Comparison of ENCODE assay signal across 14 cellular contexts in genomic region chr17:76445697-76446448, GRCh38. TPM values are rescaled to one million over a fixed set of nuclear protein-coding genes. Genes with fewer than 3 reads are reported as not detected.
DNase-seq lines count a peak whose midpoint lies in the region; ATAC-seq and TF ChIP-seq lines count a peak whose summit lies in the region.
"Had no signal": no experiment of that assay in that cellular context is flagged by ENCODE, and none has a peak within 500 bp of the region (broad histone marks: within the 10 kb centered on the region; RNA-seq: fewer than 3 reads in every experiment).

No MANE protein-coding gene starts in this region.

- H3K9me3 ChIP-seq in SK-N-SH (no peaks in the 10 kb centered on the region), cardiac muscle cell (ENCODE audit: low read depth) (no peaks in the 10 kb centered on the region), gastrocnemius medialis (no peaks in the 10 kb centered on the region)

- peaks cover 96% of the 10 kb centered on the region for H3K79me2 ChIP-seq in SK-N-SH (ENCODE audit: insufficient read depth)

- H3F3A ChIP-seq in SK-N-SH (replicated peaks; ENCODE audit: insufficient read depth), result peaks cover 25% of the 10 kb centered on the region

- H3K27me3 ChIP-seq in SK-N-SH (ENCODE audit: insufficient read depth) (no peaks in the 10 kb centered on the region), cardiac muscle cell (no peaks in the 10 kb centered on the region), gastrocnemius medialis (no peaks in the 10 kb centered on the region)

- peaks cover 68% of the 10 kb centered on the region for H3K4me1 Mint-ChIP-seq in activated CD4-positive, alpha-beta T cell treated with anti-CD3 and anti-CD28 coated beads, Interleukin-2, amount 10 ng/mL, durations not matched to agents 24 days and 14 days

- no peak for TF ChIP-seq POLR2A in gastrocnemius medialis (IDR thresholded peaks at IDR 0.05)

- H3K4me1 ChIP-seq in SK-N-SH (ENCODE audit: control insufficient read depth in 1 of 2, insufficient read depth in 2 of 2, low read depth in 1 of 2, low read length in 1 of 2) (peaks cover 35 to 45% of the 10 kb centered on the region in 2 experiments), cardiac muscle cell (ENCODE audit: low read depth) (peaks cover 60% of the 10 kb centered on the region), gastrocnemius medialis (peaks cover 42 to 43% of the 10 kb centered on the region in 2 donors)

- H2AFZ ChIP-seq in SK-N-SH (ENCODE audit: low read depth), result no peak overlapping the region

- H4K20me1 ChIP-seq in SK-N-SH (ENCODE audit: insufficient read depth), result peaks cover 89% of the 10 kb centered on the region

- no peak for TF ChIP-seq CTCF in SK-N-SH (IDR thresholded peaks at IDR 0.05)
- no peak for TF ChIP-seq CTCF in cardiac muscle cell (IDR thresholded peaks at IDR 0.05; ENCODE audit: low read depth, low read length)
- TF ChIP-seq CTCF in gastrocnemius medialis (IDR thresholded peaks at IDR 0.05 in 4 of 5, conservative IDR thresholded peaks at IDR 0.05 in 1 of 5), result no peak

- intact Hi-C loops in activated CD4-positive, alpha-beta T cell treated with anti-CD3 and anti-CD28 coated beads, Interleukin-2, amount 10 ng/mL, durations not matched to agents 24 days and 14 days (cut with micrococcal nuclease), result no loop called here
- intact Hi-C loops in gastrocnemius medialis (cut with DNase I; ENCODE audit: low total_unique reads), result no loop called here

- H3K27ac ChIP-seq in SK-N-SH (ENCODE audit: low read depth in 2 of 2, low read length in 1 of 2) (peak overlapping the region; percentile 4 to 64; a peak in 3 of 4 replicates), cardiac muscle cell (peak overlapping the region; percentile 82), gastrocnemius medialis (peak overlapping the region; percentile 61 to 72 (median 70))

- in situ Hi-C loops in gastrocnemius medialis (cut with MboI; ENCODE audit: low sequenced_read_pairs in 4 of 4), result no loop called here

- WGBS in SK-N-SH (ENCODE audit: low lambda C conversion rate), result 80% methylated on average over 10 of the region's 10 CpGs

- CTCF ChIA-PET in SK-N-SH (lab: Yijun Ruan, JAX), result interaction anchor here (0.7 to 9.5 kb wide), 13 partner anchors 8 to 188 kb away, joined by 3 to 60 read pairs (median 4); no protein-coding TSS in a partner anchor

- peaks cover 7% of the 10 kb centered on the region for H3K36me3 Mint-ChIP-seq in activated CD4-positive, alpha-beta T cell treated with anti-CD3 and anti-CD28 coated beads, Interleukin-2, amount 10 ng/mL, durations not matched to agents 24 days and 14 days (ENCODE audit: low read depth)

- no peaks in the 10 kb centered on the region for H3K27me3 Mint-ChIP-seq in activated CD4-positive, alpha-beta T cell treated with anti-CD3 and anti-CD28 coated beads, Interleukin-2, amount 10 ng/mL, durations not matched to agents 24 days and 14 days

- H3K4me2 ChIP-seq in SK-N-SH, result peak overlapping the region; percentile 69

- POLR2A ChIA-PET in SK-N-SH (lab: Yijun Ruan, JAX), result no interaction called here

- H3K36me3 ChIP-seq in SK-N-SH (replicated peaks in 1 of 2; ENCODE audit: control insufficient read depth in 1 of 2, insufficient read depth in 2 of 2, low read length in 1 of 2), result no peaks in the 10 kb centered on the region
- no peaks in the 10 kb centered on the region for H3K36me3 ChIP-seq in cardiac muscle cell
- H3K36me3 ChIP-seq in gastrocnemius medialis, result no peaks in the 10 kb centered on the region

- no peaks in the 10 kb centered on the region for H3K9me3 Mint-ChIP-seq in activated CD4-positive, alpha-beta T cell treated with anti-CD3 and anti-CD28 coated beads, Interleukin-2, amount 10 ng/mL, durations not matched to agents 24 days and 14 days

- no peak overlapping the region for H3K4me3 Mint-ChIP-seq in activated CD4-positive, alpha-beta T cell treated with anti-CD3 and anti-CD28 coated beads, Interleukin-2, amount 10 ng/mL, durations not matched to agents 24 days and 14 days

- ATAC-seq in gastrocnemius medialis, result peak in 1 of 2 donors; percentile 44
- no peak for ATAC-seq in GM21717 (IDR thresholded peaks at IDR 0.05; ENCODE audit: unreplicated experiment)

- no peak for DNase-seq in activated CD4-positive, alpha-beta T cell treated with anti-CD3 and anti-CD28 coated beads, Interleukin-2, amount 10 ng/mL, durations not matched to agents 24 days and 14 days
- no peak for DNase-seq in activated CD4-positive, alpha-beta T cell treated with anti-CD3 and anti-CD28 coated beads, Interleukin-2, amount 50 U/mL, for 4 hours
- no peak for DNase-seq in SK-N-SH
- no peak for DNase-seq in cardiac muscle cell (ENCODE audit: low read depth in 1 of 2, low spot score in 1 of 2)
- no peak for DNase-seq in gastrocnemius medialis
- DNase-seq in NCI-H2196 (lab: John Stamatoyannopoulos, UW; ENCODE audit: unreplicated experiment), result no peak
- no peak for DNase-seq in anterior cingulate cortex (lab: John Stamatoyannopoulos, UW)
- DNase-seq: cortex of kidney, midbrain, MM.1S, NCI-H446, RPMI8226 had no signal

- no peak for TF ChIP-seq RAD21 in SK-N-SH (IDR thresholded peaks at IDR 0.05; ENCODE audit: low read length)

- TF ChIP-seq EP300 in SK-N-SH (IDR thresholded peaks at IDR 0.05; ENCODE audit: borderline replicate concordance in 1 of 2, low read depth in 1 of 2, low read length in 1 of 2), result no peak

- H3K27ac Mint-ChIP-seq in activated CD4-positive, alpha-beta T cell treated with anti-CD3 and anti-CD28 coated beads, Interleukin-2, amount 10 ng/mL, durations not matched to agents 24 days and 14 days, result peak overlapping the region; percentile 3

- H3K4me3 ChIP-seq in SK-N-SH (ENCODE audit: low read depth in 2 of 2, low read length in 1 of 2) (peak overlapping the region in 1 of 2 experiments; percentile 34; a peak in 2 of 4 replicates), cardiac muscle cell (no peak overlapping the region), gastrocnemius medialis (peak overlapping the region in 1 of 4 donors; percentile 20)

- peak overlapping the region; percentile 21; the same call in 1 of the 2 replicates for H3K9ac ChIP-seq in SK-N-SH

- no peaks in the 10 kb centered on the region for H3K9me2 ChIP-seq in SK-N-SH

TF ChIP-seq in SK-N-SH, 30 proteins besides CTCF, POLR2A, EP300 and RAD21 (continues in another document):
- TF ChIP-seq ELF1 (IDR thresholded peaks at IDR 0.05) (no peak), MEF2A (IDR thresholded peaks at IDR 0.05; ENCODE audit: borderline replicate concordance, low read depth) (no peak), SMC3 (IDR thresholded peaks at IDR 0.05; ENCODE audit: low read depth, low read length) (no peak), GABPA (IDR thresholded peaks at IDR 0.05; ENCODE audit: low read depth) (no peak), RCOR1 (IDR thresholded peaks at IDR 0.05; ENCODE audit: low read length) (no peak), TAF1 (IDR thresholded peaks at IDR 0.05; ENCODE audit: borderline replicate concordance, low read depth, low read length) (no peak), RXRA (IDR thresholded peaks at IDR 0.05; ENCODE audit: borderline replicate concordance, low read depth) (no peak), RFX5 (IDR thresholded peaks at IDR 0.05; ENCODE audit: low read length) (no peak), MAX (IDR thresholded peaks at IDR 0.05; ENCODE audit: low read depth) (no peak), NFIC (IDR thresholded peaks at IDR 0.05; ENCODE audit: borderline replicate concordance) (no peak), SIN3A (IDR thresholded peaks at IDR 0.05; ENCODE audit: borderline replicate concordance, low read depth, low read length) (no peak), TCF12 (IDR thresholded peaks at IDR 0.05) (no peak), GATA2 (CRISPR knock-in tag; IDR thresholded peaks at IDR 0.05) (no peak)

RNA-seq across cellular contexts. Expression of gene UBE2O, which starts 7.1 kb away (rescaled TPM):
- total RNA-seq in activated CD4-positive, alpha-beta T cell treated with anti-CD3 and anti-CD28 coated beads, Interleukin-2, amount 10 ng/mL, durations not matched to agents 24 days and 14 days, result 43.8 and 44.0 TPM in 2 replicates
- polyA plus RNA-seq in SK-N-SH (2012; rRNA removed) (20.0 and 25.4 TPM in 2 replicates), cardiac muscle cell (28.5 and 31.9 TPM in 2 replicates)
- 9.8 and 16.2 TPM in 2 replicates for polyA plus RNA-seq in SK-N-SH (2012; cell fraction: cytosol; rRNA removed)
- polyA plus RNA-seq in SK-N-SH (2012; cell fraction: nucleus; rRNA removed), result 54.5 and 60.1 TPM in 2 replicates
- total RNA-seq in cardiac muscle cell (44.9 and 62.6 TPM in 2 replicates), gastrocnemius medialis (10 to 100 TPM; 16.4 to 46.5 (median 32.4) TPM)

RNA-seq across cellular contexts. Expression of gene AANAT, which starts 21.5 kb away (rescaled TPM):
- not detected in 2 replicates for total RNA-seq in activated CD4-positive, alpha-beta T cell treated with anti-CD3 and anti-CD28 coated beads, Interleukin-2, amount 10 ng/mL, durations not matched to agents 24 days and 14 days
- polyA plus RNA-seq in SK-N-SH (2012; rRNA removed) (0.26 TPM in 1 of 2 replicates, not detected in the other), cardiac muscle cell (2.1 TPM in 1 of 2 replicates, not detected in the other)
- polyA plus RNA-seq in SK-N-SH (2012; cell fraction: cytosol; rRNA removed), result 0.04 and 0.07 TPM in 2 replicates
- polyA plus RNA-seq in SK-N-SH (2012; cell fraction: nucleus; rRNA removed), result 0.56 and 1.2 TPM in 2 replicates
- total RNA-seq in cardiac muscle cell (0.28 and 0.33 TPM in 2 replicates), gastrocnemius medialis (not detected)
- total RNA-seq: A172 had no signal

RNA-seq across cellular contexts. Expression of gene RHBDF2, which starts 55.4 kb away (rescaled TPM):
- total RNA-seq in activated CD4-positive, alpha-beta T cell treated with anti-CD3 and anti-CD28 coated beads, Interleukin-2, amount 10 ng/mL, durations not matched to agents 24 days and 14 days, result 45.4 and 54.5 TPM in 2 replicates
- polyA plus RNA-seq in SK-N-SH (2012; rRNA removed), result 14.0 and 16.1 TPM in 2 replicates
- 7.0 and 9.1 TPM in 2 replicates for polyA plus RNA-seq in SK-N-SH (2012; cell fraction: cytosol; rRNA removed)
- polyA plus RNA-seq in SK-N-SH (2012; cell fraction: nucleus; rRNA removed), result 51.9 and 65.9 TPM in 2 replicates
- total RNA-seq in cardiac muscle cell, result 6.8 and 18.7 TPM in 2 replicates
- polyA plus RNA-seq in cardiac muscle cell, result 8.7 and 9.5 TPM in 2 replicates
- 10 to 100 TPM; 11.4 to 29.8 (median 23.3) TPM for total RNA-seq in gastrocnemius medialis
